Comparison of ENCODE assay signal across 8 cellular contexts in the genomic region with DNA sequence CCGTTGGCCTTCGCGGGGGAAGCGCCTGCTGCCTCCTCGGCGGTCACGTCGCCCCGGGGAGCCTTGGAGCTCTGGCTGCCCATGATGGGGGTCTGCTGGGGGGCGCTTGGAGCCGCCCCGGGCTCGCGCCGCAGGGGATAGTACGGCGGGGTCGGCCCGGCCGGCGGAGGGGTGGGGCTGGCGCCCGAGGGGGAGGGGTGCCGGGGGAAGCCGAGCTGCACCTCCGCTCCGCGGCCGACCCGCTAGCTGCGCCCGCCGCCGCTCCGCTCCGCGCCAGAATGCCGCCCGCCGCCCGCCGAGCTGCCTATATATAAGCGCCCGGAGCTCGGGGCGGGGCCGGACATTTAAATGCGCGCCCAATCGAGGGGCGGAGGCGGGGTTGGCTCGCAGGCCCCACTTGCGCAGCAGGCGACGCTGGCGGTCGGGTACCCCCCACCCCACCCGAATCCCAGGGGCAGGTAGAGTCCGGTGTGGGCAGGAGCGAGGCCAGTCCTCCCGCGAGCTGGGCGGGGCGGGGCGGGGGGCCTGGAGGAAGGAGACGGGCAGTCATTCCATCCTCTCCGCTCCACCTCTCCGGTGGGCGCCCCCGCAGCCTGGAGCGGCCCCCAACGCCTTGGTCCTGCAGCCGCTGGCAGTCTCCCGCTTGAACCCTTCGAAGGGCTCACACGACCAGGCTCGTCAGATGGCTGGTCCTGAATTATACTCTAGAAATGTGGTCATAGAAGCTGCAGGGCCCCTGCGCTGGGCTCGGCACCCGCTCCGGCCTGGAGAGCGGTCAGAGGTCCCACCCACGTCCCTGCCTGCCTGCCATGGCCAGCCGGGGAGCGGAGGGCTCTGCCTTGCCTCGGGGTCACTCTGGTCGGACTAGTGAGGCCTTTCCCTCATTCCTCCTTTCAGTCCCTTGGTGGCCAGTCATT. TPM values are rescaled to one million over a fixed set of nuclear protein-coding genes. Genes with fewer than 3 reads are reported as not detected.
DNase-seq lines count a peak whose midpoint lies in the region; ATAC-seq and TF ChIP-seq lines count a peak whose summit lies in the region.

MARCKSL1 (minus strand) TSS at position 283 of the 917 bp plus-strand sequence; CDS start at position 83, 200 bp downstream.

- no peak within 1 kb of the TSS for H2AFZ ChIP-seq in smooth muscle cell (ENCODE audit: low read depth)

- POLR2A ChIA-PET in MCF 10A (lab: Yijun Ruan, JAX) = no interaction called here

- H3K9me3 ChIP-seq in WERI-Rb-1 (ENCODE audit: severe bottlenecking) = no peaks in the 10 kb centered on the region
- no peaks in the 10 kb centered on the region for H3K9me3 ChIP-seq in smooth muscle cell (replicated peaks; ENCODE audit: low read depth)

- TF ChIP-seq CTCF in WERI-Rb-1 (IDR thresholded peaks at IDR 0.05; ENCODE audit: low read depth, low read length) (no peak), MCF 10A (IDR thresholded peaks at IDR 0.05; ENCODE audit: unreplicated experiment) (no peak), smooth muscle cell (IDR thresholded peaks at IDR 0.05; ENCODE audit: borderline replicate concordance, insufficient read depth, poor library complexity, severe bottlenecking) (no peak)

- intact Hi-C loops in MCF 10A (cut with micrococcal nuclease) = no loop called here

- WGBS in smooth muscle cell (ENCODE audit: low lambda C conversion rate) = 8% methylated on average over 24 of the region's 88 CpGs

- H3K4me3 ChIP-seq in WERI-Rb-1 (ENCODE audit: low read depth, low read length) = peak within 1 kb of the TSS; percentile 67
- peak within 1 kb of the TSS; percentile 99 for H3K4me3 ChIP-seq in smooth muscle cell

- H3K4me2 ChIP-seq in smooth muscle cell = peak within 1 kb of the TSS; percentile 99

- peak within 1 kb of the TSS; percentile 95 for H3K9ac ChIP-seq in smooth muscle cell (ENCODE audit: low read depth)

- H3K27me3 ChIP-seq in WERI-Rb-1 (ENCODE audit: insufficient read depth, low read depth, severe bottlenecking) (no peaks in the 10 kb centered on the region), smooth muscle cell (ENCODE audit: low read depth) (no peaks in the 10 kb centered on the region)

- peaks cover 24% of the 10 kb centered on the region for H3K79me2 ChIP-seq in smooth muscle cell (ENCODE audit: low read depth)

- H3F3A ChIP-seq in smooth muscle cell (ENCODE audit: low read depth) = peaks cover 19% of the 10 kb centered on the region

- H3K9me3 Mint-ChIP-seq in MCF 10A (ENCODE audit: unreplicated experiment) (no peaks in the 10 kb centered on the region), immature natural killer cell (no peaks in the 10 kb centered on the region)

- H3K27ac ChIP-seq in WERI-Rb-1 (peak within 1 kb of the TSS; percentile 93), smooth muscle cell (ENCODE audit: low read depth) (peak within 1 kb of the TSS; percentile 64)

- H4K20me1 ChIP-seq in smooth muscle cell (ENCODE audit: low read depth) = peaks cover 42% of the 10 kb centered on the region

- H3K36me3 ChIP-seq in WERI-Rb-1 = peaks cover 40% of the 10 kb centered on the region
- H3K36me3 ChIP-seq in smooth muscle cell (ENCODE audit: low read depth) = no peaks in the 10 kb centered on the region

- BruUV-seq in MCF 10A (replicated peaks; lab: Mats Ljungman, UMichigan) = no TSS peak

- H3K27ac Mint-ChIP-seq in MCF 10A (ENCODE audit: low read depth, unreplicated experiment) (no peak within 1 kb of the TSS), immature natural killer cell (peak within 1 kb of the TSS in 5 of 6 donors; percentile 29 to 76 (median 71))

- H3K27me3 Mint-ChIP-seq in MCF 10A (ENCODE audit: insufficient read depth, unreplicated experiment) (no peaks in the 10 kb centered on the region), immature natural killer cell (ENCODE audit: low read depth in 3 of 3) (peaks cover 2 to 15% (median 2%) of the 10 kb centered on the region in 3 donors)

- CTCF ChIA-PET in MCF 10A (lab: Yijun Ruan, JAX) = interaction anchor here (0.6 to 1.9 kb wide), 3 partner anchors 38 to 120 kb away, joined by 3 to 5 read pairs (median 4); no protein-coding TSS in a partner anchor

- H3K4me3 Mint-ChIP-seq in MCF 10A (ENCODE audit: unreplicated experiment) (peak within 1 kb of the TSS; percentile 30), immature natural killer cell (peak within 1 kb of the TSS; percentile 84 to 88 (median 87))

- peaks cover 46% of the 10 kb centered on the region for H3K4me1 ChIP-seq in smooth muscle cell (ENCODE audit: low read depth)

- peak; percentile 36 for ATAC-seq in HG02588 (IDR thresholded peaks at IDR 0.05; ENCODE audit: unreplicated experiment)

- H3K36me3 Mint-ChIP-seq in MCF 10A (ENCODE audit: insufficient read depth, unreplicated experiment) = peaks cover 6% of the 10 kb centered on the region
- peaks cover 8 to 19% (median 8%) of the 10 kb centered on the region in 3 donors for H3K36me3 Mint-ChIP-seq in immature natural killer cell

- DNase-seq in GM03348 (ENCODE audit: low spot score) = peak; percentile 89
- peak; percentile 62 to 70 for DNase-seq in NCI-H1930 (lab: John Stamatoyannopoulos, UW)
- DNase-seq in WERI-Rb-1 = peak; percentile 82
- DNase-seq in MCF 10A (ENCODE audit: unreplicated experiment) = no peak
- DNase-seq in immature natural killer cell = peak; percentile 81 to 85 (median 82)
- peak; percentile 65 for DNase-seq in smooth muscle cell (lab: John Stamatoyannopoulos, UW; ENCODE audit: unreplicated experiment)
- DNase-seq in SKM-1 (lab: John Stamatoyannopoulos, UW; ENCODE audit: unreplicated experiment) = no peak

- no peaks in the 10 kb centered on the region for H3K4me1 Mint-ChIP-seq in MCF 10A (ENCODE audit: insufficient read depth, unreplicated experiment)
- peaks cover 35 to 42% of the 10 kb centered on the region in 2 donors for H3K4me1 Mint-ChIP-seq in immature natural killer cell

RNA-seq across cellular contexts. Expression of gene MARCKSL1, which starts in this region (rescaled TPM):
- total RNA-seq in MCF 10A (2022) = 0.65 and 1.0 TPM in 2 replicates
- polyA plus RNA-seq in immature natural killer cell = 10 to 100 TPM; 20.5 to 46.9 (median 27.7) TPM
- total RNA-seq in smooth muscle cell = 108 and 126 TPM in 2 replicates
- 358 and 389 TPM in 2 replicates for polyA plus RNA-seq in smooth muscle cell

Comparison
In these comparisons a context has a peak if more than half of its experiments do, and no peak if none do; other contexts are left out.
1. RNA of gene MARCKSL1 (total RNA-seq): 108 to 126 TPM in smooth muscle cell; 0.65 to 1.0 TPM in MCF 10A; every median in the first group is over 10 times any median in the second.
2. DNase-seq: peak in GM03348 (single experiment), NCI-H1930 (2 of 2), WERI-Rb-1 (single experiment), immature natural killer cell (3 of 3) and smooth muscle cell (single experiment); none in MCF 10A (single experiment) and SKM-1 (single experiment).